ENCODE assay signal across 37 cellular contexts in genomic region chr3:46038916-46039315, GRCh38. TPM values are rescaled to one million over a fixed set of nuclear protein-coding genes. Genes with fewer than 3 reads are reported as not detected.
"Had no signal": no experiment of that assay in that cellular context is flagged by ENCODE, and none has a peak within 500 bp of the region (broad histone marks: within the 10 kb centered on the region; RNA-seq: fewer than 3 reads in every experiment).

No MANE protein-coding gene starts in this region.

- H3K4me3 ChIP-seq: adrenal gland, ascending aorta, cardiac muscle cell had no signal

- H3K4me1 ChIP-seq: adrenal gland, ascending aorta had no signal

- H3K36me3 ChIP-seq: adrenal gland, ascending aorta, cardiac muscle cell had no signal

- DNase-seq: activated B cell treated with CpG ODN at 0.5 μM for 24 hours; activated CD4-positive, alpha-beta memory T cell treated with anti-CD3 and anti-CD28 coated beads for 36 hours; activated CD4-positive, alpha-beta T cell treated with anti-CD3 and anti-CD28 coated beads for 4 hours; activated CD4-positive, alpha-beta T cell treated with anti-CD3 and anti-CD28 coated beads, Interleukin-2, amount 50 U/mL, for 1 hour; activated CD4-positive, alpha-beta T cell treated with anti-CD3 and anti-CD28 coated beads, Interleukin-2, amount 50 U/mL, for 4 hours; activated CD4-positive, CD25-positive, alpha-beta regulatory T cell treated with anti-CD3 and anti-CD28 coated beads, Interleukin-2, amount 50 U/mL, for 72 hours; activated CD8-positive, alpha-beta memory T cell treated with anti-CD3 and anti-CD28 coated beads, Interleukin-2, amount 50 U/mL, for 4 hours; activated CD8-positive, alpha-beta T cell treated with anti-CD3 and anti-CD28 coated beads for 36 hours; activated effector memory CD4-positive, alpha-beta T cell treated with anti-CD3 and anti-CD28 coated beads, Interleukin-2, amount 50 U/mL, for 16 hours; activated gamma-delta T cell treated with Interleukin-2 at 50 U/mL for 16 hours; activated naive CD4-positive, alpha-beta T cell; activated naive CD4-positive, alpha-beta T cell treated with anti-CD3 and anti-CD28 coated beads for 36 hours; activated naive CD4-positive, alpha-beta T cell treated with anti-CD3 and anti-CD28 coated beads, Interleukin-2, amount 50 U/mL, for 16 hours; activated naive CD8-positive, alpha-beta T cell treated with anti-CD3 and anti-CD28 coated beads for 36 hours; activated T-cell treated with anti-CD3 and anti-CD28 coated beads for 4 hours; activated T-cell treated with anti-CD3 and anti-CD28 coated beads, Interleukin-2, amount 50 U/mL, for 1 hour; activated T-cell treated with anti-CD3 and anti-CD28 coated beads, Interleukin-2, amount 50 U/mL, for 4 hours; activated T-cell treated with anti-CD3 and anti-CD28 coated beads, Interleukin-2, amount 50 U/mL, for 72 hours; adrenal gland; amygdala; anterior cingulate cortex; caudate nucleus; cerebellar nuclear complex; T-helper 1 cell; T-helper 2 cell; T-helper 9 cell had no signal

- H3K27me3 ChIP-seq: adrenal gland, ascending aorta, cardiac muscle cell had no signal

- H3K36me3 Mint-ChIP-seq: activated CD4-positive, alpha-beta memory T cell treated with anti-CD3 and anti-CD28 coated beads for 36 hours; activated naive CD8-positive, alpha-beta T cell treated with anti-CD3 and anti-CD28 coated beads for 36 hours; brain had no signal

- H3K9me3 ChIP-seq: ascending aorta had no signal

- H3K27me3 Mint-ChIP-seq: activated CD4-positive, alpha-beta memory T cell treated with anti-CD3 and anti-CD28 coated beads for 36 hours; central memory CD8-positive, alpha-beta T cell had no signal

- H3K27ac Mint-ChIP-seq: activated B cell treated with CpG ODN at 0.5 μM for 24 hours; activated CD4-positive, alpha-beta memory T cell treated with anti-CD3 and anti-CD28 coated beads for 36 hours; activated CD8-positive, alpha-beta T cell treated with anti-CD3 and anti-CD28 coated beads for 36 hours; activated naive CD4-positive, alpha-beta T cell treated with anti-CD3 and anti-CD28 coated beads for 36 hours; activated naive CD4-positive, alpha-beta T cell treated with anti-CD3 and anti-CD28 coated beads, Interleukin-2, amount 50 U/mL, for 72 hours; activated naive CD8-positive, alpha-beta T cell treated with anti-CD3 and anti-CD28 coated beads for 36 hours; activated T-cell treated with anti-CD3 and anti-CD28 coated beads, Interleukin-2, amount 50 U/mL, for 72 hours; activated T-helper 1 cell treated with anti-CD3 and anti-CD28 coated beads, Interleukin-12 subunit alpha, Interleukin-12 subunit beta, Interleukin-2, Interleukin-4 antibody, amounts not matched to agents 30 ng/mL and 10 ng/mL and 1 ng/mL, durations not matched to agents 14 hours and 24 hours and 36 hours; activated T-helper 17 cell treated with anti-CD3 and anti-CD28 coated beads, Interleukin-2, amount 50 U/mL, for 72 hours; brain; T-helper 1 cell treated with Interleukin-12 subunit alpha and Interleukin-12 subunit beta and Interleukin-4 antibody, amounts not matched to agents 30 μg/mL and 1 μg/mL, for 36 hours; T-helper 2 cell treated with Interferon-gamma antibody and Interleukin-4, amounts not matched to agents 5 μg/mL and 100 μg/mL, for 36 hours had no signal

- H3K27ac ChIP-seq: adrenal gland, ascending aorta, cardiac muscle cell, VCaP had no signal

- H3K9me3 Mint-ChIP-seq: activated CD4-positive, alpha-beta memory T cell treated with anti-CD3 and anti-CD28 coated beads for 36 hours; activated CD8-positive, alpha-beta T cell treated with anti-CD3 and anti-CD28 coated beads for 36 hours; activated naive CD8-positive, alpha-beta T cell treated with anti-CD3 and anti-CD28 coated beads for 36 hours; central memory CD8-positive, alpha-beta T cell had no signal

- H3K4me1 Mint-ChIP-seq: activated B cell treated with CpG ODN at 0.5 μM for 24 hours; activated naive CD8-positive, alpha-beta T cell treated with anti-CD3 and anti-CD28 coated beads for 36 hours; activated T-helper 17 cell treated with anti-CD3 and anti-CD28 coated beads, Interleukin-2, amount 50 U/mL, for 72 hours; brain; central memory CD8-positive, alpha-beta T cell had no signal

- H3K4me3 Mint-ChIP-seq: activated B cell treated with CpG ODN at 0.5 μM for 24 hours; activated CD4-positive, alpha-beta memory T cell treated with anti-CD3 and anti-CD28 coated beads for 36 hours; activated CD8-positive, alpha-beta T cell treated with anti-CD3 and anti-CD28 coated beads for 36 hours; activated naive CD4-positive, alpha-beta T cell treated with anti-CD3 and anti-CD28 coated beads for 36 hours; activated naive CD8-positive, alpha-beta T cell treated with anti-CD3 and anti-CD28 coated beads for 36 hours; activated T-cell treated with anti-CD3 and anti-CD28 coated beads, Interleukin-2, amount 50 U/mL, for 4 hours; activated T-cell treated with anti-CD3 and anti-CD28 coated beads, Interleukin-2, amount 50 U/mL, for 72 hours; activated T-helper 1 cell treated with anti-CD3 and anti-CD28 coated beads, Interleukin-12 subunit alpha, Interleukin-12 subunit beta, Interleukin-2, Interleukin-4 antibody, amounts not matched to agents 30 ng/mL and 10 ng/mL and 1 ng/mL, durations not matched to agents 14 hours and 24 hours and 36 hours; activated T-helper 17 cell treated with anti-CD3 and anti-CD28 coated beads, Interleukin-2, amount 50 U/mL, for 72 hours; brain; central memory CD8-positive, alpha-beta T cell; T-helper 1 cell treated with Interleukin-12 subunit alpha and Interleukin-12 subunit beta and Interleukin-4 antibody, amounts not matched to agents 30 μg/mL and 1 μg/mL, for 36 hours; T-helper 2 cell treated with Interferon-gamma antibody and Interleukin-4, amounts not matched to agents 5 μg/mL and 100 μg/mL, for 36 hours had no signal

- ATAC-seq: activated CD8-positive, alpha-beta T cell treated with anti-CD3 and anti-CD28 coated beads for 36 hours; activated naive CD4-positive, alpha-beta T cell treated with anti-CD3 and anti-CD28 coated beads, Interleukin-2, amount 50 U/mL, for 72 hours; activated T-cell treated with anti-CD3 and anti-CD28 coated beads, Interleukin-2, amount 50 U/mL, for 4 hours; activated T-cell treated with anti-CD3 and anti-CD28 coated beads, Interleukin-2, amount 50 U/mL, for 72 hours; activated T-helper 17 cell treated with anti-CD3 and anti-CD28 coated beads, Interleukin-2, amount 50 U/mL, for 72 hours had no signal

RNA-seq across cellular contexts. Expression of gene XCR1, which starts 11.6 kb away (rescaled TPM):
- total RNA-seq: activated B cell treated with CpG ODN at 0.5 μM for 24 hours; activated CD8-positive, alpha-beta memory T cell treated with anti-CD3 and anti-CD28 coated beads for 36 hours; activated CD8-positive, alpha-beta T cell treated with anti-CD3 and anti-CD28 coated beads for 36 hours; activated naive CD4-positive, alpha-beta T cell treated with anti-CD3 and anti-CD28 coated beads for 36 hours; activated naive CD4-positive, alpha-beta T cell treated with anti-CD3 and anti-CD28 coated beads, Interleukin-2, amount 50 U/mL, for 72 hours; activated naive CD8-positive, alpha-beta T cell treated with anti-CD3 and anti-CD28 coated beads for 36 hours; activated T-cell treated with anti-CD3 and anti-CD28 coated beads, Interleukin-2, amount 50 U/mL, for 4 hours; activated T-cell treated with anti-CD3 and anti-CD28 coated beads, Interleukin-2, amount 50 U/mL, for 72 hours; ascending aorta; cardiac muscle cell had no signal
- polyA plus RNA-seq: cardiac muscle cell had no signal
